ENCODE assay signal across 8 cellular contexts in genomic region chr3:32428092-32429068, GRCh38. TPM values are rescaled to one million over a fixed set of nuclear protein-coding genes. Genes with fewer than 3 reads are reported as not detected.
A peak's percentile ranks its signal among the peaks of the same experiment; 100 is the strongest.
DNase-seq lines count a peak whose midpoint lies in the region; ATAC-seq and TF ChIP-seq lines count a peak whose summit lies in the region.

No MANE protein-coding gene starts in this region.

- H3K27ac ChIP-seq in esophagus muscularis mucosa (replicated peaks in 1 of 4) (no peak overlapping the region), smooth muscle cell (ENCODE audit: low read depth) (no peak overlapping the region)

- H2AFZ ChIP-seq in smooth muscle cell (ENCODE audit: low read depth) = no peak overlapping the region

- no peak for TF ChIP-seq POLR2A in esophagus muscularis mucosa (IDR thresholded peaks at IDR 0.05; ENCODE audit: low read depth)

- no peak overlapping the region for H3K4me2 ChIP-seq in smooth muscle cell

- TF ChIP-seq EP300 in esophagus muscularis mucosa (IDR thresholded peaks at IDR 0.05) = no peak

- no peaks in the 10 kb centered on the region for H3K36me3 ChIP-seq in esophagus muscularis mucosa
- no peaks in the 10 kb centered on the region for H3K36me3 ChIP-seq in smooth muscle cell (ENCODE audit: low read depth)

- no peaks in the 10 kb centered on the region for H3K36me3 Mint-ChIP-seq in IgD-negative memory B cell

- peak; percentile 90 for DNase-seq in esophagus muscularis mucosa (ENCODE audit: extremely low spot score)
- DNase-seq in smooth muscle cell (lab: John Stamatoyannopoulos, UW; ENCODE audit: unreplicated experiment) = no peak
- DNase-seq in NCI-H526 treated with DMSO at 0.1 percent for 48 hours (lab: John Stamatoyannopoulos, UW) = no peak
- no peak for DNase-seq in cerebellar cortex (ENCODE audit: low spot score)
- no peak for DNase-seq in NCI-H748 (lab: John Stamatoyannopoulos, UW; ENCODE audit: unreplicated experiment)

- H3K27me3 Mint-ChIP-seq in IgD-negative memory B cell = no peaks in the 10 kb centered on the region

- no peak for TF ChIP-seq CTCF in esophagus muscularis mucosa (IDR thresholded peaks at IDR 0.05)
- TF ChIP-seq CTCF in smooth muscle cell (IDR thresholded peaks at IDR 0.05; ENCODE audit: borderline replicate concordance, insufficient read depth, poor library complexity, severe bottlenecking) = no peak

- no peaks in the 10 kb centered on the region for H3K9me3 ChIP-seq in esophagus muscularis mucosa
- H3K9me3 ChIP-seq in smooth muscle cell (replicated peaks; ENCODE audit: low read depth) = no peaks in the 10 kb centered on the region

- no peaks in the 10 kb centered on the region for H3K9me3 Mint-ChIP-seq in IgD-negative memory B cell

- peak; percentile 71 for ATAC-seq in GM18499 (IDR thresholded peaks at IDR 0.05; ENCODE audit: insufficient read depth, unreplicated experiment)
- ATAC-seq in GM21528 (IDR thresholded peaks at IDR 0.05; ENCODE audit: low FRiP score, unreplicated experiment) = peak; percentile 76

- H3K9ac ChIP-seq in smooth muscle cell (ENCODE audit: low read depth) = no peak overlapping the region

- no peaks in the 10 kb centered on the region for H3F3A ChIP-seq in smooth muscle cell (ENCODE audit: low read depth)

- intact Hi-C loops in esophagus muscularis mucosa (cut with DNase I) = no loop called here

- 75% methylated on average over 11 of the region's 12 CpGs for WGBS in esophagus muscularis mucosa
- 90% methylated on average over 12 of the region's 12 CpGs for WGBS in smooth muscle cell (ENCODE audit: low lambda C conversion rate)

- H3K27me3 ChIP-seq in esophagus muscularis mucosa (no peaks in the 10 kb centered on the region), smooth muscle cell (ENCODE audit: low read depth) (no peaks in the 10 kb centered on the region)

- peaks cover 16% of the 10 kb centered on the region for H4K20me1 ChIP-seq in smooth muscle cell (ENCODE audit: low read depth)

- peak overlapping the region; percentile 83 to 96 (median 88) for H3K27ac Mint-ChIP-seq in IgD-negative memory B cell

- peaks cover 57 to 75% (median 65%) of the 10 kb centered on the region in 3 donors for H3K4me1 Mint-ChIP-seq in IgD-negative memory B cell

- H3K4me1 ChIP-seq in esophagus muscularis mucosa (peaks cover 0 to 16% (median 12%) of the 10 kb centered on the region in 4 donors), smooth muscle cell (ENCODE audit: low read depth) (no peaks in the 10 kb centered on the region)

- H3K4me3 Mint-ChIP-seq in IgD-negative memory B cell = peak overlapping the region; percentile 54 to 85 (median 74)

- H3K4me3 ChIP-seq in esophagus muscularis mucosa (no peak overlapping the region), smooth muscle cell (no peak overlapping the region)

- peaks cover 17% of the 10 kb centered on the region for H3K79me2 ChIP-seq in smooth muscle cell (ENCODE audit: low read depth)

RNA-seq across cellular contexts. Expression of gene CMTM7, which starts 36.7 kb away (rescaled TPM):
- polyA plus RNA-seq in IgD-negative memory B cell (141 TPM), smooth muscle cell (43.1 and 70.6 TPM in 2 replicates)
- total RNA-seq in esophagus muscularis mucosa (10 to 100 TPM in 1 of 4 donors, 1 to 10 TPM in 3; 8.2 to 10.8 (median 8.5) TPM), smooth muscle cell (7.2 and 23.4 TPM in 2 replicates)
